Comparison of ENCODE assay signal across 36 cellular contexts in the genomic region with DNA sequence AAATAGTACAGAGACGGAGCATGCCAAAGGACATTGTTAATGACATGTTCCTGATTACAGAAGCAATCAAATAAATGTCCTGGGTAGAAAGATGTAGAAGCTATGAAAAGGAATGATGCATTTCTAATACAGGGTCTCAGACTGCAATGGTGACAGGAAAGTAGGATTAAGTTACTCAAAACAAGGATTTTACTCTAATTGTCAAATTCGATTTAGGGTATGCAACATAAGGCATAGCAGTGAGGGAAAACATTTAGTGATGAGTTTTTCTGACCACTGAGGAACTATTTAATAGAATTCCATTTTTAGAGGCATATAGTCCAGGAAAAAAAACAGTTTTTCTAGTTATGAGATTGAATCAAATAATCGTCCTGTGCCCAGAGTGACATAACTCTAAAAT.
"Had no signal": no experiment of that assay in that cellular context is flagged by ENCODE, and none has a peak within 500 bp of the region (broad histone marks: within the 10 kb centered on the region; RNA-seq: fewer than 3 reads in every experiment).

No MANE protein-coding gene starts in this region.

- H3K27me3 ChIP-seq: MG63 had no signal

- H3K4me2 ChIP-seq: KMS-11 had no signal

- H3K9ac ChIP-seq: KMS-11 had no signal

- H3K9me3 ChIP-seq: MG63 had no signal

- H3K27ac ChIP-seq: KMS-11 had no signal

- H3K36me3 ChIP-seq: MG63 had no signal

- H3K4me3 ChIP-seq: MG63 had no signal

- DNase-seq: Karpas-422, Kasumi-1, KG1, MG63, MM.1S, MV-4-11, NCI-H1048, NCI-H1092, NCI-H1092 treated with DMSO at 0.1 percent for 48 hours, NCI-H1105 treated with DMSO at 0.1 percent for 48 hours, NCI-H1417, NCI-H1417 treated with DMSO at 0.1 percent for 48 hours, NCI-H1436, NCI-H1436 treated with DMSO at 0.1 percent for 48 hours, NCI-H146, NCI-H1694, NCI-H1694 treated with DMSO at 0.1 percent for 48 hours, NCI-H187, NCI-H187 treated with DMSO at 0.1 percent for 48 hours, NCI-H1930, NCI-H2029, NCI-H2029 treated with DMSO at 0.1 percent for 48 hours, NCI-H2081, NCI-H2081 treated with DMSO at 0.1 percent for 48 hours, NCI-H2107, NCI-H2171, NCI-H2171 treated with DMSO at 0.1 percent for 48 hours, NCI-H2227 treated with DMSO at 0.1 percent for 48 hours, NCI-H226, NCI-H345, NCI-H446, NCI-H446 treated with DMSO at 0.1 percent for 48 hours, NCI-H510A, NCI-H510A treated with DMSO at 0.1 percent for 48 hours, NCI-H524 had no signal
